ENCODE assay signal across 8 cellular contexts in genomic region chr18:8609711-8610441, GRCh38. TPM values are rescaled to one million over a fixed set of nuclear protein-coding genes. Genes with fewer than 3 reads are reported as not detected.
DNase-seq lines count a peak whose midpoint lies in the region; ATAC-seq, FAIRE-seq and TF ChIP-seq lines count a peak whose summit lies in the region.

No MANE protein-coding gene starts in this region.

- TSS peak; percentile 82 for BruUV-seq in GM12878 (replicated peaks; lab: Mats Ljungman, UMichigan)

- H3K9ac ChIP-seq in OCI-LY3 (ENCODE audit: low read length) (peak overlapping the region; percentile 89), GM12878 (ENCODE audit: control insufficient read depth, insufficient read depth, low read length) (peak overlapping the region; percentile 95)

- DNase-seq in GM12891 (ENCODE audit: insufficient read length, low spot score) (no peak), GM12878 (ENCODE audit: low read depth, low spot score) (no peak), left lobe of liver (ENCODE audit: low spot score) (peak; percentile 49), UCSD-AML1 (lab: John Stamatoyannopoulos, UW; ENCODE audit: unreplicated experiment) (no peak), NCI-H1092 (lab: John Stamatoyannopoulos, UW) (no peak)
- peak; percentile 32 for DNase-seq in stimulated activated naive CD8-positive, alpha-beta T cell treated with anti-CD3 and anti-CD28 coated beads, Interleukin-15, Interleukin-2, amounts not matched to agents 100 U/mL and 50 U/mL, for 24 hours

- H3K27ac ChIP-seq in OCI-LY3 (ENCODE audit: low read length) (peak overlapping the region; percentile 36), GM12878 (ENCODE audit: control insufficient read depth, insufficient read depth) (peak overlapping the region; percentile 62)

- peak overlapping the region; percentile 97 for H3K4me3 ChIP-seq in OCI-LY3 (ENCODE audit: low read length)
- H3K4me3 ChIP-seq in GM12878: peak overlapping the region; percentile 99

- WGBS in GM12878 (ENCODE audit: insufficient coverage, insufficient replicate concordance, low lambda C conversion rate, missing lambda C conversion rate): under 1% methylated on average over 53 of the region's 66 CpGs

- POLR2A ChIA-PET in GM12878 (lab: Charles Lee): interaction anchor here (0.8 kb wide), 1 partner anchor 9 kb away, joined by 3 read pairs; no protein-coding TSS in a partner anchor

- in situ Hi-C loops in GM12878 (cut with MboI): loop anchor here (10.0 to 25.0 kb wide), 2 partner anchors 655 to 1302 kb away; partner anchors contain the start of gene VAPA

- H3K4me1 ChIP-seq in OCI-LY3 (ENCODE audit: low read length) (peaks cover 20% of the 10 kb centered on the region), GM12878 (ENCODE audit: control insufficient read depth, insufficient read depth, low read length) (peaks cover 24% of the 10 kb centered on the region)

- H3K4me2 ChIP-seq in OCI-LY3 (ENCODE audit: low read length): peak overlapping the region; percentile 84
- peak overlapping the region; percentile 90 for H3K4me2 ChIP-seq in GM12878 (ENCODE audit: control insufficient read depth, insufficient read depth)

- peaks cover 12% of the 10 kb centered on the region for H3K27me3 ChIP-seq in OCI-LY3 (ENCODE audit: low read depth, low read length)
- H3K27me3 ChIP-seq in GM12878 (replicated peaks in 1 of 2; ENCODE audit: control insufficient read depth in 2 of 2, insufficient read depth in 2 of 2, low read length in 1 of 2): no peaks in the 10 kb centered on the region

- TF ChIP-seq CTCF in OCI-LY3 (IDR thresholded peaks at IDR 0.05; ENCODE audit: low read depth, low read length): no peak
- no peak for TF ChIP-seq CTCF in GM12878 (IDR thresholded peaks at IDR 0.05 in 2 of 3, conservative IDR thresholded peaks at IDR 0.05 in 1 of 3; ENCODE audit: control insufficient read depth in 2 of 3, extremely low read depth in 1 of 3, insufficient read depth in 1 of 3, low read depth in 3 of 3, low read length in 3 of 3)

- SMC1A ChIA-PET in GM12878 (lab: Charles Lee; ENCODE audit: uncharacterized antibody, unreplicated experiment): interaction anchor here (0.8 kb wide), 1 partner anchor 12 kb away, joined by 3 read pairs; no protein-coding TSS in a partner anchor

- H4K20me1 ChIP-seq in OCI-LY3 (ENCODE audit: insufficient read depth, low read length) (peaks cover 45% of the 10 kb centered on the region), GM12878 (ENCODE audit: control insufficient read depth, insufficient read depth) (peaks cover 10% of the 10 kb centered on the region)

- no peak overlapping the region for H2AFZ ChIP-seq in OCI-LY3 (ENCODE audit: low read depth, low read length)
- H2AFZ ChIP-seq in GM12878 (ENCODE audit: control insufficient read depth, low read depth, low read length): no peak overlapping the region

- CTCF ChIA-PET in GM12878 (lab: Yijun Ruan, JAX): interaction anchor here (0.8 to 1.0 kb wide), 3 partner anchors 15 to 131 kb away, joined by 3 to 4 read pairs (median 3); no protein-coding TSS in a partner anchor

- H3K36me3 ChIP-seq in OCI-LY3 (replicated peaks; ENCODE audit: low read depth, low read length): peaks cover 9% of the 10 kb centered on the region
- H3K36me3 ChIP-seq in GM12878 (ENCODE audit: control insufficient read depth in 2 of 2, insufficient read depth in 2 of 2, low read length in 1 of 2): peaks cover 0 to 5% of the 10 kb centered on the region in 2 experiments; a peak in 3 of 4 replicates

- no peaks in the 10 kb centered on the region for H3K9me3 ChIP-seq in OCI-LY3 (ENCODE audit: insufficient read depth, low read length)
- H3K9me3 ChIP-seq in GM12878 (replicated peaks; ENCODE audit: control insufficient read depth, insufficient read depth, low read length): no peaks in the 10 kb centered on the region

- peaks cover 54% of the 10 kb centered on the region for H3K79me2 ChIP-seq in OCI-LY3 (ENCODE audit: low read length)
- peaks cover 51% of the 10 kb centered on the region for H3K79me2 ChIP-seq in GM12878 (ENCODE audit: control insufficient read depth, insufficient read depth, low read length)

- no peak for TF ChIP-seq RAD21 in GM12878 (IDR thresholded peaks at IDR 0.05; ENCODE audit: insufficient read depth, low read depth, low read length)

- no peak for TF ChIP-seq EP300 in GM12878 (IDR thresholded peaks at IDR 0.05; ENCODE audit: borderline replicate concordance in 1 of 2, control insufficient read depth in 1 of 2, low read depth in 2 of 2, low read length in 2 of 2)

- intact Hi-C loops in GM12878 (cut with micrococcal nuclease; ENCODE audit: unreplicated experiment): loop anchor here (10.0 kb wide), 1 partner anchor 535 kb away; no protein-coding TSS in a partner anchor

- FAIRE-seq in GM12891 (lab: Jason Lieb, UNC): no peak
- FAIRE-seq in GM12878 (lab: Jason Lieb, UNC): no peak

- ATAC-seq in HG02588 (IDR thresholded peaks at IDR 0.05; ENCODE audit: unreplicated experiment) (peak; percentile 20), GM12878 (peak; percentile 8; the same call in 2 of the 3 replicates), left lobe of liver (peak; percentile 16)
- peak; percentile 2 for ATAC-seq in stimulated activated naive CD8-positive, alpha-beta T cell treated with anti-CD3 and anti-CD28 coated beads, Interleukin-15, Interleukin-2, amounts not matched to agents 100 U/mL and 50 U/mL, for 24 hours

- TF ChIP-seq POLR2A in GM12891 (IDR thresholded peaks at IDR 0.05; ENCODE audit: low read depth, low read length) (no peak), GM12878 (IDR thresholded peaks at IDR 0.05; ENCODE audit: low read depth, low read length) (peak; percentile 37; the same call in 1 of the 2 replicates)

- RAD21 ChIA-PET in GM12878 (lab: Charles Lee; ENCODE audit: unreplicated experiment): no interaction called here

TF ChIP-seq in GM12891, 5 proteins besides CTCF, POLR2A, EP300 and RAD21:
- TF ChIP-seq POLR2AphosphoS5 (IDR thresholded peaks at IDR 0.05; ENCODE audit: low read depth, low read length): peak; percentile 16; the same call in 1 of the 2 replicates
- no peak for TF ChIP-seq TAF1 (IDR thresholded peaks at IDR 0.05; ENCODE audit: low read depth, low read length)
- no peak for TF ChIP-seq PAX5 (IDR thresholded peaks at IDR 0.05; ENCODE audit: insufficient read depth, low read length, severe bottlenecking)
- no peak for TF ChIP-seq POU2F2 (IDR thresholded peaks at IDR 0.05; ENCODE audit: low read depth, low read length)
- TF ChIP-seq SPI1 (IDR thresholded peaks at IDR 0.05; ENCODE audit: low read depth, low read length): no peak

TF ChIP-seq in GM12878, 131 proteins besides CTCF, POLR2A, EP300 and RAD21 (continues in another document):
- TF ChIP-seq ASH2L (IDR thresholded peaks at IDR 0.05; ENCODE audit: borderline replicate concordance, low read depth) (0 out of 2 replicates have a peak, but pooled peaks have one; percentile 31), PBX3 (IDR thresholded peaks at IDR 0.05; ENCODE audit: insufficient replicate concordance, low read depth, low read length) (no peak), CBFB (IDR thresholded peaks at IDR 0.05; ENCODE audit: low read depth) (no peak)

RNA-seq across cellular contexts. Expression of gene RAB12, which starts 0.6 kb away (rescaled TPM):
- polyA plus RNA-seq in GM12891 (2012; ENCODE audit: low read depth, missing spikeins): 8.6 TPM
- 150 and 166 TPM in 2 replicates for total RNA-seq in GM12878 (2013; cell fraction: nucleolus; rRNA removed)
- 16.9 and 20.1 TPM in 2 replicates for total RNA-seq in GM12878 (2014; rRNA removed)
- total RNA-seq in GM12878 (2014; rRNA removed; fragmentation: Illumina TruSeq; extraction: Trizol): 18.5 and 19.5 TPM in 2 replicates
- 13.0 and 13.5 TPM in 2 replicates for total RNA-seq in GM12878 (2021)
- 8.8 TPM for polyA plus RNA-seq in GM12878 (2011; ENCODE audit: low read depth)
- polyA plus RNA-seq in GM12878 (2011; rRNA removed): 29.8 and 52.8 TPM in 2 replicates
- polyA plus RNA-seq in GM12878 (2011; cell fraction: cytosol; rRNA removed): 5.7 and 7.9 TPM in 2 replicates
- polyA plus RNA-seq in GM12878 (2011; cell fraction: nucleus; rRNA removed): 64.4 and 67.3 TPM in 2 replicates
- polyA plus RNA-seq in GM12878 (2012): 15.3 and 18.3 TPM in 2 replicates
- 17.2 and 23.9 TPM in 2 replicates for polyA plus RNA-seq in GM12878 (2014; fragmentation: Illumina TruSeq; extraction: Trizol)
- polyA plus RNA-seq in GM12878 (2014; fragmentation: Nextera tagmentation; extraction: Ambion mirVana): 1 to 10 TPM in 1 of 2 experiments, under 1 TPM in 1; 0.72 to 1.5 TPM
- polyA plus RNA-seq in GM12878 (2014; rRNA removed): 12.9 and 15.0 TPM in 2 replicates
- 1 to 10 TPM in 1 of 2 experiments, under 1 TPM in 1; 0.71 to 2.4 TPM for polyA plus RNA-seq in GM12878 (2016; fragmentation: Nextera tagmentation; extraction: Ambion mirVana)
- 14.5 and 18.9 TPM in 2 replicates for polyA minus RNA-seq in GM12878 (2011; rRNA and poly(A)+ RNA removed)
- polyA minus RNA-seq in GM12878 (2011; cell fraction: cytosol; rRNA and poly(A)+ RNA removed): 6.3 and 7.4 TPM in 2 replicates
- 24.9 and 26.2 TPM in 2 replicates for polyA minus RNA-seq in GM12878 (2011; cell fraction: nucleus; rRNA and poly(A)+ RNA removed)
- total RNA-seq in left lobe of liver: 16.8 TPM

Comparison
In these comparisons a context has a peak if more than half of its experiments do, and no peak if none do; other contexts are left out.
1. DNase-seq: peak in left lobe of liver (single experiment) and stimulated activated naive CD8-positive, alpha-beta T cell treated with anti-CD3 and anti-CD28 coated beads, Interleukin-15, Interleukin-2, amounts not matched to agents 100 U/mL and 50 U/mL, for 24 hours (single experiment); none in GM12891 (single experiment), GM12878 (single experiment), UCSD-AML1 (single experiment) and NCI-H1092 (single experiment).
2. Peak in every context shown above with its lines, with median percentiles within 50 percentile points of each other: ATAC-seq.